Comparison of ENCODE assay signal across 8 cellular contexts in the genomic region with DNA sequence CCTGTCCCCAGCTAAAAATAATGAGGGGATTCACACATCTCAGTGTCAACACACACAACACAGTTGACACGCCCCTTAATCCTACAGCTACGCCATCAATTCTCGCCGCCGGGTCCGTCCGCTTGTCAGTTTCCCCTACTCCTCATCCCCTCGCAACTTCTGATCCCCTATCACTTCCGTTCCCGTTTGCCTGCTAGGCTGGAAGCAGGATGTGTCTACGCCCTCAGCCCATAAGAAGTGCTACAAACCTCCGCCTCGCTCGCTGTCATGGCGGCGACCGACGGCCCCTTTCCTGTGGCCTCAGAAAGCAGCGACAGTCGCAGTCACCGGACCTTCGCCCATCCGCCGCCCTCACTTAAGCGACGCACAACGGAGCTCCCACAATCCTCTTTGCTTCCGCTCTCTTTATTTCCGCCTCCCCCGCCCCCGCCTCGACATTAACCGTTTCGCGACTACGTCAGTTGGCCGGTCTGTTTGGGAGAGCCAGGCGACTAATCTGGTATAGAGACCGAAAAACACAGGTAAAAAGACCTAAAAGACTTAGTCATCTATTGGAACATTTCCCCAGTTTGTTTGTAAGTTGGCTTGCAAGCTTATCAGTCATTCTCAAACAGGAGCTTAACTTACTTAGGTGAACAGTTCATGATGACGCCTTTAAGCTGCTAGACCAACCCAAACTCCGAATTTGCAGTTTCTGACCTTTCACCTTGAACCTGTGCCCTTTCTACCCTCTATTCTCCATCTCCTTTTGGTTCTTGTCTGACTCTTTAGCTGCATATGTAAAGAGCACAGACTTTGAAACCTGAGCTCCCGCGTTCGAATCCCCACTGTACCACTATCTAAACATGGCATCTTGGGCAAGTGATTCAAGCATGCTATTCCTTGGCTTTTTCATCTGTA.
DNase-seq lines count a peak whose midpoint lies in the region; ATAC-seq and TF ChIP-seq lines count a peak whose summit lies in the region.

Gene SLC25A53, minus strand, starts transcription at position 380 of the 900 bp plus-strand sequence. CDS start 51,752 bp downstream, outside the sequence.

- H3K27ac ChIP-seq in layer of hippocampus (ENCODE audit: low read depth, low read length) = peak within 1 kb of the TSS; percentile 75

- H3K4me3 ChIP-seq in AG10803 (ENCODE audit: low read length) = peak within 1 kb of the TSS; percentile 76
- H3K4me3 ChIP-seq in choroid plexus epithelial cell (ENCODE audit: low read depth, low read length) = peak within 1 kb of the TSS; percentile 81

- no peak for TF ChIP-seq CTCF in AG10803 (conservative IDR thresholded peaks at IDR 0.05; ENCODE audit: low read length)
- TF ChIP-seq CTCF in choroid plexus epithelial cell (conservative IDR thresholded peaks at IDR 0.05; ENCODE audit: low read depth, low read length) = no peak

- ATAC-seq in GM19035 (IDR thresholded peaks at IDR 0.05; ENCODE audit: unreplicated experiment) (peak; percentile 91), HG03342 (IDR thresholded peaks at IDR 0.05; ENCODE audit: unreplicated experiment) (peak; percentile 95)

- H3K27me3 ChIP-seq in layer of hippocampus (ENCODE audit: control insufficient read depth, insufficient read depth, low read length) = no peaks in the 10 kb centered on the region

- DNase-seq in AG10803 (ENCODE audit: low read depth) = peak; percentile 74
- DNase-seq in NCI-H345 treated with DMSO at 0.1 percent for 48 hours (lab: John Stamatoyannopoulos, UW; ENCODE audit: unreplicated experiment) = peak; percentile 66
- DNase-seq in activated CD4-positive, alpha-beta T cell treated with anti-CD3 and anti-CD28 coated beads for 24 hours (ENCODE audit: low read depth in 2 of 2) = peak; percentile 48 to 57
- DNase-seq in choroid plexus epithelial cell (ENCODE audit: low read depth) = peak; percentile 82
- peak; percentile 54 to 55 for DNase-seq in stimulated activated CD4-positive, alpha-beta T cell treated with anti-CD3 and anti-CD28 coated beads, Interleukin-1b, Interleukin-23, amount 100 ng/mL, for 4 hours (ENCODE audit: low read depth in 2 of 2)

Comparison
In these comparisons a context has a peak if more than half of its experiments do, and no peak if none do; other contexts are left out.
1. Peak in every context shown above with its lines: DNase-seq, ATAC-seq, H3K4me3 ChIP-seq and H3K27ac ChIP-seq.